1 cellular context compared by ENCODE assay signal in genomic region chr13:41960700-41961697, GRCh38.
TF ChIP-seq lines count a peak whose summit lies in the region.

VWA8 (minus strand) TSS chr13:41961109; CDS start chr13:41961015, 94 bp downstream.

TF ChIP-seq in HepG2, 621 proteins besides CTCF, POLR2A, EP300 and RAD21 (continued from another document and continues in another):
- TF ChIP-seq ZNF296 (CRISPR knock-in tag; conservative IDR thresholded peaks at IDR 0.05) (no peak), NR2C2 (CRISPR knock-in tag; IDR thresholded peaks at IDR 0.05; ENCODE audit: borderline replicate concordance) (peak; percentile 69; the same call in 1 of the 2 replicates), ZNF761 (CRISPR knock-in tag; conservative IDR thresholded peaks at IDR 0.05) (peak; percentile 71; the same call in 1 of the 2 replicates), BCL6 (CRISPR knock-in tag; IDR thresholded peaks at IDR 0.05) (peak; percentile 44), KLF15 (CRISPR knock-in tag; IDR thresholded peaks at IDR 0.05; ENCODE audit: borderline replicate concordance) (no peak), DZIP1 (CRISPR knock-in tag; IDR thresholded peaks at IDR 0.05) (0 out of 2 replicates have a peak, but pooled peaks have one; percentile 77), AKAP8 (CRISPR knock-in tag; IDR thresholded peaks at IDR 0.05) (peak; percentile 65; the same call in 1 of the 2 replicates), ZNF530 (CRISPR knock-in tag; IDR thresholded peaks at IDR 0.05; ENCODE audit: low read depth) (no peak), RNF2 (conservative IDR thresholded peaks at IDR 0.05; ENCODE audit: low read depth) (no peak; the same call in 1 of the 2 replicates), ATF6 (CRISPR knock-in tag; conservative IDR thresholded peaks at IDR 0.05) (no peak), TCF12 (IDR thresholded peaks at IDR 0.05) (no peak), TCF12 (CRISPR knock-in tag; IDR thresholded peaks at IDR 0.05) (peak; percentile 64; the same call in 1 of the 2 replicates), IRF1 (CRISPR knock-in tag; IDR thresholded peaks at IDR 0.05; ENCODE audit: low read depth) (no peak), RERE (CRISPR knock-in tag; IDR thresholded peaks at IDR 0.05; ENCODE audit: low read depth) (no peak), ZKSCAN1 (IDR thresholded peaks at IDR 0.05; ENCODE audit: low read length) (0 out of 2 replicates have a peak, but pooled peaks have one; percentile 27), ZNF10 (CRISPR knock-in tag; IDR thresholded peaks at IDR 0.05; ENCODE audit: borderline replicate concordance, low read depth) (no peak), NR2F1 (CRISPR knock-in tag; IDR thresholded peaks at IDR 0.05) (no peak), THRA (CRISPR knock-in tag; IDR thresholded peaks at IDR 0.05; ENCODE audit: borderline replicate concordance) (peak; percentile 37; the same call in 1 of the 2 replicates), ZSCAN12 (CRISPR knock-in tag; IDR thresholded peaks at IDR 0.05) (no peak), ZNF740 (CRISPR knock-in tag; IDR thresholded peaks at IDR 0.05) (peak; percentile 46; the same call in 1 of the 2 replicates), SIX1 (CRISPR knock-in tag; IDR thresholded peaks at IDR 0.05; ENCODE audit: borderline replicate concordance) (no peak), ZNF501 (CRISPR knock-in tag; IDR thresholded peaks at IDR 0.05) (peak; percentile 77), HMG20A (CRISPR knock-in tag; IDR thresholded peaks at IDR 0.05; ENCODE audit: borderline replicate concordance) (no peak), ZNF7 (CRISPR knock-in tag; IDR thresholded peaks at IDR 0.05) (peak; percentile 22; the same call in 1 of the 2 replicates), MEIS2 (CRISPR knock-in tag; IDR thresholded peaks at IDR 0.05) (peak; percentile 80), ZNF446 (CRISPR knock-in tag; IDR thresholded peaks at IDR 0.05) (peak; percentile 28; the same call in 1 of the 2 replicates), ATF2 (CRISPR knock-in tag; IDR thresholded peaks at IDR 0.05) (no peak), MAFG (CRISPR knock-in tag; IDR thresholded peaks at IDR 0.05) (peak; percentile 15; the same call in 1 of the 2 replicates), SOX5 (CRISPR knock-in tag; IDR thresholded peaks at IDR 0.05; ENCODE audit: borderline replicate concordance) (peak; percentile 28; the same call in 1 of the 2 replicates), PHB2 (IDR thresholded peaks at IDR 0.05; ENCODE audit: partially characterized antibody) (no peak), ATRX (CRISPR knock-in tag; IDR thresholded peaks at IDR 0.05; ENCODE audit: borderline replicate concordance) (no peak), ZBTB25 (CRISPR knock-in tag; IDR thresholded peaks at IDR 0.05) (peak; percentile 95), ZNF597 (CRISPR knock-in tag; IDR thresholded peaks at IDR 0.05) (no peak), ZNF343 (CRISPR knock-in tag; IDR thresholded peaks at IDR 0.05) (peak; percentile 77; the same call in 1 of the 2 replicates), TBX3 (IDR thresholded peaks at IDR 0.05; ENCODE audit: borderline replicate concordance) (no peak), ZNF710 (CRISPR knock-in tag; IDR thresholded peaks at IDR 0.05; ENCODE audit: borderline replicate concordance) (no peak), CCDC6 (CRISPR knock-in tag; IDR thresholded peaks at IDR 0.05) (peak; percentile 55; the same call in 1 of the 2 replicates), KLF9 (CRISPR knock-in tag; IDR thresholded peaks at IDR 0.05; ENCODE audit: low read depth) (no peak)
